15 cellular contexts compared by ENCODE assay signal in genomic region chr19:7101498-7102253, GRCh38. TPM values are rescaled to one million over a fixed set of nuclear protein-coding genes. Genes with fewer than 3 reads are reported as not detected.
A peak's percentile ranks its signal among the peaks of the same experiment; 100 is the strongest.
DNase-seq lines count a peak whose midpoint lies in the region; ATAC-seq and TF ChIP-seq lines count a peak whose summit lies in the region.
"Had no signal": no experiment of that assay in that cellular context is flagged by ENCODE, and none has a peak within 500 bp of the region (broad histone marks: within the 10 kb centered on the region; RNA-seq: fewer than 3 reads in every experiment).

No MANE protein-coding gene starts in this region.

- H3K36me3 Mint-ChIP-seq in activated naive CD8-positive, alpha-beta T cell, result peaks cover 7% of the 10 kb centered on the region
- peaks cover 9% of the 10 kb centered on the region for H3K36me3 Mint-ChIP-seq in activated naive CD8-positive, alpha-beta T cell treated with anti-CD3 and anti-CD28 coated beads, Interleukin-2, amount 50 U/mL, for 24 hours (ENCODE audit: low read depth)
- H3K36me3 Mint-ChIP-seq in activated T-helper 17 cell treated with anti-CD3 and anti-CD28 coated beads, Interleukin-2, amount 50 U/mL, for 72 hours (ENCODE audit: low read depth), result no peaks in the 10 kb centered on the region
- H3K36me3 Mint-ChIP-seq in progenitor cell of endocrine pancreas (ENCODE audit: insufficient read depth), result peaks cover 9% of the 10 kb centered on the region
- H3K36me3 Mint-ChIP-seq in effector memory CD8-positive, alpha-beta T cell (ENCODE audit: insufficient read depth), result peaks cover 4% of the 10 kb centered on the region

- ATAC-seq in activated naive CD8-positive, alpha-beta T cell treated with anti-CD3 and anti-CD28 coated beads, Interleukin-2, amount 50 U/mL, for 24 hours, result no peak
- ATAC-seq in activated T-helper 17 cell treated with anti-CD3 and anti-CD28 coated beads, Interleukin-2, amount 50 U/mL, for 72 hours (replicated peaks), result no peak
- ATAC-seq in effector memory CD8-positive, alpha-beta T cell (replicated peaks), result no peak
- no peak for ATAC-seq in stimulated activated naive CD8-positive, alpha-beta T cell treated with anti-CD3 and anti-CD28 coated beads, Interleukin-15, Interleukin-2, amounts not matched to agents 100 U/mL and 50 U/mL, for 24 hours
- ATAC-seq: heart left ventricle, left ventricle myocardium superior, WTC11 had no signal

- DNase-seq in activated naive CD8-positive, alpha-beta T cell treated with anti-CD3 and anti-CD28 coated beads, Interleukin-2, amount 50 U/mL, for 24 hours, result no peak
- DNase-seq in HuH-7.5 (ENCODE audit: low spot score), result peak; percentile 22
- DNase-seq in progenitor cell of endocrine pancreas (ENCODE audit: low spot score, unreplicated experiment), result no peak
- DNase-seq in effector memory CD8-positive, alpha-beta T cell, result no peak
- no peak for DNase-seq in stimulated activated naive CD8-positive, alpha-beta T cell treated with anti-CD3 and anti-CD28 coated beads, Interleukin-15, Interleukin-2, amounts not matched to agents 100 U/mL and 50 U/mL, for 24 hours
- DNase-seq: left ventricle myocardium superior, ovary had no signal

- peak overlapping the region; percentile 58 for H3K4me3 Mint-ChIP-seq in activated naive CD8-positive, alpha-beta T cell
- H3K4me3 Mint-ChIP-seq in activated naive CD8-positive, alpha-beta T cell treated with anti-CD3 and anti-CD28 coated beads, Interleukin-2, amount 50 U/mL, for 24 hours, result no peak overlapping the region
- peak overlapping the region; percentile 27 for H3K4me3 Mint-ChIP-seq in activated T-helper 17 cell treated with anti-CD3 and anti-CD28 coated beads, Interleukin-2, amount 50 U/mL, for 72 hours
- peak overlapping the region; percentile 54 for H3K4me3 Mint-ChIP-seq in progenitor cell of endocrine pancreas (ENCODE audit: low read depth)
- H3K4me3 Mint-ChIP-seq in effector memory CD8-positive, alpha-beta T cell, result no peak overlapping the region
- H3K4me3 Mint-ChIP-seq: WTC11 had no signal

- H3K4me1 Mint-ChIP-seq in activated naive CD8-positive, alpha-beta T cell (ENCODE audit: low read depth), result peaks cover 26% of the 10 kb centered on the region
- H3K4me1 Mint-ChIP-seq in activated naive CD8-positive, alpha-beta T cell treated with anti-CD3 and anti-CD28 coated beads, Interleukin-2, amount 50 U/mL, for 24 hours, result peaks cover 13% of the 10 kb centered on the region
- H3K4me1 Mint-ChIP-seq in activated T-helper 17 cell treated with anti-CD3 and anti-CD28 coated beads, Interleukin-2, amount 50 U/mL, for 72 hours, result peaks cover 7% of the 10 kb centered on the region
- H3K4me1 Mint-ChIP-seq in progenitor cell of endocrine pancreas (ENCODE audit: low read depth), result peaks cover 30% of the 10 kb centered on the region
- H3K4me1 Mint-ChIP-seq in effector memory CD8-positive, alpha-beta T cell (ENCODE audit: low read depth in 2 of 2), result peaks cover 14 to 19% of the 10 kb centered on the region in 2 donors

- TF ChIP-seq CTCF in progenitor cell of endocrine pancreas (IDR thresholded peaks at IDR 0.05; ENCODE audit: unreplicated experiment), result no peak

- peaks cover 14% of the 10 kb centered on the region for H3K9me3 Mint-ChIP-seq in activated naive CD8-positive, alpha-beta T cell (ENCODE audit: low read depth)
- H3K9me3 Mint-ChIP-seq in activated naive CD8-positive, alpha-beta T cell treated with anti-CD3 and anti-CD28 coated beads, Interleukin-2, amount 50 U/mL, for 24 hours, result peaks cover 18% of the 10 kb centered on the region
- peaks cover 11% of the 10 kb centered on the region for H3K9me3 Mint-ChIP-seq in activated T-helper 17 cell treated with anti-CD3 and anti-CD28 coated beads, Interleukin-2, amount 50 U/mL, for 72 hours
- peaks cover 12% of the 10 kb centered on the region for H3K9me3 Mint-ChIP-seq in progenitor cell of endocrine pancreas (ENCODE audit: low read depth)
- H3K9me3 Mint-ChIP-seq in effector memory CD8-positive, alpha-beta T cell, result peaks cover 6 to 16% of the 10 kb centered on the region in 2 donors

- no peak overlapping the region for H3K27ac Mint-ChIP-seq in activated naive CD8-positive, alpha-beta T cell
- H3K27ac Mint-ChIP-seq in activated naive CD8-positive, alpha-beta T cell treated with anti-CD3 and anti-CD28 coated beads, Interleukin-2, amount 50 U/mL, for 24 hours, result no peak overlapping the region
- no peak overlapping the region for H3K27ac Mint-ChIP-seq in activated T-helper 17 cell treated with anti-CD3 and anti-CD28 coated beads, Interleukin-2, amount 50 U/mL, for 72 hours
- H3K27ac Mint-ChIP-seq in progenitor cell of endocrine pancreas, result peak overlapping the region; percentile 91
- no peak overlapping the region for H3K27ac Mint-ChIP-seq in effector memory CD8-positive, alpha-beta T cell
- H3K27ac Mint-ChIP-seq: WTC11 had no signal

- no peaks in the 10 kb centered on the region for H3K27me3 Mint-ChIP-seq in activated naive CD8-positive, alpha-beta T cell
- no peaks in the 10 kb centered on the region for H3K27me3 Mint-ChIP-seq in activated naive CD8-positive, alpha-beta T cell treated with anti-CD3 and anti-CD28 coated beads, Interleukin-2, amount 50 U/mL, for 24 hours
- H3K27me3 Mint-ChIP-seq in activated T-helper 17 cell treated with anti-CD3 and anti-CD28 coated beads, Interleukin-2, amount 50 U/mL, for 72 hours, result no peaks in the 10 kb centered on the region
- no peaks in the 10 kb centered on the region for H3K27me3 Mint-ChIP-seq in progenitor cell of endocrine pancreas
- H3K27me3 Mint-ChIP-seq in effector memory CD8-positive, alpha-beta T cell, result no peaks in the 10 kb centered on the region

RNA-seq across cellular contexts. Expression of gene ZNF557, which starts 32.2 kb away (rescaled TPM):
- total RNA-seq in activated T-helper 17 cell treated with anti-CD3 and anti-CD28 coated beads, Interleukin-2, amount 50 U/mL, for 72 hours, result 1 to 10 TPM; 7.6 to 9.4 TPM
- 14.9 and 15.7 TPM in 2 replicates for total RNA-seq in progenitor cell of endocrine pancreas

RNA-seq across cellular contexts. Expression of gene MBD3L3, which starts 43.2 kb away (rescaled TPM):
- total RNA-seq in activated T-helper 17 cell treated with anti-CD3 and anti-CD28 coated beads, Interleukin-2, amount 50 U/mL, for 72 hours, result not detected
- not detected in 2 replicates for total RNA-seq in progenitor cell of endocrine pancreas
- total RNA-seq: colonic mucosa, GM23248, heart left ventricle, HT1080, left ventricle myocardium superior, ovary, thoracic aorta, WTC11 had no signal

RNA-seq across cellular contexts. Expression of gene MBD3L2, which starts 52.6 kb away (rescaled TPM):
- total RNA-seq in activated T-helper 17 cell treated with anti-CD3 and anti-CD28 coated beads, Interleukin-2, amount 50 U/mL, for 72 hours, result not detected
- not detected in 2 replicates for total RNA-seq in progenitor cell of endocrine pancreas
- total RNA-seq: colonic mucosa, GM23248, heart left ventricle, HT1080, left ventricle myocardium superior, ovary, thoracic aorta, WTC11 had no signal

Comparison
In these comparisons a context has a peak if more than half of its experiments do, and no peak if none do; other contexts are left out.
1. H3K4me3 Mint-ChIP-seq: peak in activated naive CD8-positive, alpha-beta T cell (single experiment), activated T-helper 17 cell treated with anti-CD3 and anti-CD28 coated beads, Interleukin-2, amount 50 U/mL, for 72 hours (single experiment) and progenitor cell of endocrine pancreas (single experiment); none in activated naive CD8-positive, alpha-beta T cell treated with anti-CD3 and anti-CD28 coated beads, Interleukin-2, amount 50 U/mL, for 24 hours (single experiment) and effector memory CD8-positive, alpha-beta T cell (0 of 2).